24 cellular contexts compared by ENCODE assay signal in the genomic region with DNA sequence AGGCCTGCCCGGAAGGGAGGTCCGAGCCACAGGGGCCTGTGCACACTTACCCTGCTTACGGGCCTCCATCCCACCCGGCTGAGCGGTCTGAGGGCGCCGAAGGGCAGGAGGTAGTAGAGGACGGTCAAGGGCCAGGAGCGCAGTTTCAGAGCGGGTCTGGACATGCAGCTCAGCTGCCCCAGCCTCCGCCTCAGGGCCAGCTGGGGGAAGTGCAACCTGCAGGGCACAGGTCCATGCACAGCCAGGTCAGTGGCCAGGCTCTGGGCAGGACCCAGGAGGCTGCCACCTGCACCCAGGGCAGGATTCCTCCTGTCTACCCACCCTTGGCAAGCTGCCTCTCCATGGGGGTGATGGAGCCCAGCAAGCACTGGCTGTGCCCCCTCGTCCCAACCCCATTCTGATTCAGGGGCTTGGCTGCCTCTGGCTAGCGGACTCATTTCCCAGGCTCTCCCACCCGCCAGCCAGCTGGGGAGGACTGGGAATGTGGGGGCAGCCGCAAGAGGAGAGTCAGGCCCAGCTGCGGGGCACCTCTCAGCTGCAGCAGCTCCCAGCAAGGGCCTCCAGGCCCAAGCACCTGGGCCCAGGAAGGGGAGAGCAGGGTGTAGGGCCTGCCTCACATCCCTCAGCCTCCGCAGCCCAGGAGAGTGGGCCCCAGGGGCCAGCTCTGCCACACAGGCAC. TPM values are rescaled to one million over a fixed set of nuclear protein-coding genes. Genes with fewer than 3 reads are reported as not detected.
DNase-seq lines count a peak whose midpoint lies in the region; ATAC-seq and TF ChIP-seq lines count a peak whose summit lies in the region.
"Had no signal": no experiment of that assay in that cellular context is flagged by ENCODE, and none has a peak within 500 bp of the region (broad histone marks: within the 10 kb centered on the region; RNA-seq: fewer than 3 reads in every experiment).

No MANE protein-coding gene starts in this region.

- TF ChIP-seq POLR2A in GM18505 (IDR thresholded peaks at IDR 0.05; ENCODE audit: borderline replicate concordance, extremely low read depth, insufficient read depth, insufficient read length), result peak; percentile 31

- no peaks in the 10 kb centered on the region for H3K4me1 ChIP-seq in naive thymus-derived CD4-positive, alpha-beta T cell (ENCODE audit: control insufficient read depth in 2 of 2, insufficient read depth in 2 of 2, low read length in 2 of 2)

- peak overlapping the region; percentile 31; the same call in 1 of the 2 replicates for H3K27ac ChIP-seq in 22Rv1
- H3K27ac ChIP-seq in caudate nucleus (ENCODE audit: low read depth, low read length), result peak overlapping the region; percentile 98
- no peak overlapping the region for H3K27ac ChIP-seq in naive thymus-derived CD4-positive, alpha-beta T cell (ENCODE audit: low read depth, low read length)
- H3K27ac ChIP-seq: cardiac muscle cell, thyroid gland had no signal

- intact Hi-C loops in naive thymus-derived CD4-positive, alpha-beta T cell (cut with micrococcal nuclease), result no loop called here

- peaks cover 0 to 11% (median 0%) of the 10 kb centered on the region in 11 donors for H3K9me3 Mint-ChIP-seq in naive thymus-derived CD4-positive, alpha-beta T cell
- H3K9me3 Mint-ChIP-seq: natural killer cell treated with Interleukin-12 subunit alpha and Interleukin-12 subunit beta and Interleukin-15 and Interleukin-18, amount 100 ng/mL, for 72 hours had no signal

- H3K36me3 ChIP-seq in naive thymus-derived CD4-positive, alpha-beta T cell (ENCODE audit: control insufficient read depth in 2 of 3, insufficient read depth in 3 of 3, low read length in 3 of 3), result peaks cover 0 to 47% (median 0%) of the 10 kb centered on the region in 3 experiments

- peaks cover 0 to 7% (median 0%) of the 10 kb centered on the region in 5 donors for H3K36me3 Mint-ChIP-seq in naive thymus-derived CD4-positive, alpha-beta T cell

- CTCF ChIA-PET in naive thymus-derived CD4-positive, alpha-beta T cell (lab: Charles Lee), result no interaction called here

- H3K27ac Mint-ChIP-seq in naive thymus-derived CD4-positive, alpha-beta T cell, result peak overlapping the region in 2 of 9 donors; percentile 38 to 92

- H3K4me1 Mint-ChIP-seq in naive thymus-derived CD4-positive, alpha-beta T cell, result peaks cover 12 to 48% (median 25%) of the 10 kb centered on the region in 7 donors

- DNase-seq in caudate nucleus (lab: John Stamatoyannopoulos, UW) (peak in 2 of 61 donors; percentile 22 to 25), KG1 (lab: John Stamatoyannopoulos, UW) (no peak), iPS-NIHi7 (ENCODE audit: extremely low spot score) (no peak), NCI-H446 treated with DMSO at 0.1 percent for 48 hours (lab: John Stamatoyannopoulos, UW) (no peak)
- DNase-seq in naive thymus-derived CD4-positive, alpha-beta T cell, result peak in 1 of 9 donors; percentile 21
- DNase-seq: activated CD4-positive, alpha-beta T cell treated with anti-CD3 and anti-CD28 coated beads for 48 hours; activated effector memory CD4-positive, alpha-beta T cell treated with Interleukin-2 at 50 U/mL for 16 hours; amniotic stem cell; CD4-positive, alpha-beta memory T cell; DMS53; left cardiac atrium; NCI-H1417 treated with DMSO at 0.1 percent for 48 hours; NCI-H2107; NCI-H748 treated with DMSO at 0.1 percent for 48 hours; OCI-M1; Right ventricle myocardium superior; stimulated activated naive CD4-positive, alpha-beta T cell; SW 1271; thyroid gland had no signal

- no peak for TF ChIP-seq CTCF in 22Rv1 (IDR thresholded peaks at IDR 0.05)

- POLR2A ChIA-PET in naive thymus-derived CD4-positive, alpha-beta T cell (lab: Charles Lee), result interaction anchor here (1.1 kb wide), 1 partner anchor 10 kb away, joined by 3 read pairs; no protein-coding TSS in a partner anchor

- H3K9me3 ChIP-seq in naive thymus-derived CD4-positive, alpha-beta T cell (ENCODE audit: control insufficient read depth in 2 of 3, low read length in 3 of 3), result no peaks in the 10 kb centered on the region
- H3K9me3 ChIP-seq: thyroid gland had no signal

- no peaks in the 10 kb centered on the region for H3K27me3 Mint-ChIP-seq in naive thymus-derived CD4-positive, alpha-beta T cell
- H3K27me3 Mint-ChIP-seq: CD4-positive, alpha-beta memory T cell; natural killer cell treated with Interleukin-12 subunit alpha and Interleukin-12 subunit beta and Interleukin-15 and Interleukin-18, amount 100 ng/mL, for 72 hours had no signal

- no peak overlapping the region for H3K4me3 ChIP-seq in naive thymus-derived CD4-positive, alpha-beta T cell (ENCODE audit: low read length)
- H3K4me3 ChIP-seq: cardiac muscle cell, thyroid gland had no signal

- ATAC-seq in GM18505 (IDR thresholded peaks at IDR 0.05; ENCODE audit: unreplicated experiment), result no peak
- peak; percentile 8 for ATAC-seq in naive thymus-derived CD4-positive, alpha-beta T cell
- no peak for ATAC-seq in GM21381 (IDR thresholded peaks at IDR 0.05; ENCODE audit: unreplicated experiment)
- ATAC-seq: left cardiac atrium; natural killer cell treated with Interleukin-12 subunit alpha and Interleukin-12 subunit beta and Interleukin-15 and Interleukin-18, amount 100 ng/mL, for 72 hours had no signal

- H3K27me3 ChIP-seq in naive thymus-derived CD4-positive, alpha-beta T cell (ENCODE audit: control insufficient read depth in 2 of 2, insufficient read depth in 2 of 2, low read length in 2 of 2), result no peaks in the 10 kb centered on the region
- H3K27me3 ChIP-seq: cardiac muscle cell, thyroid gland had no signal

- no peak overlapping the region for H3K4me3 Mint-ChIP-seq in naive thymus-derived CD4-positive, alpha-beta T cell
- H3K4me3 Mint-ChIP-seq: natural killer cell treated with Interleukin-12 subunit alpha and Interleukin-12 subunit beta and Interleukin-15 and Interleukin-18, amount 100 ng/mL, for 72 hours had no signal

RNA-seq across cellular contexts. Expression of a gene that starts 38.2 kb away (rescaled TPM):
- total RNA-seq in naive thymus-derived CD4-positive, alpha-beta T cell, result 10 to 100 TPM; 29.7 to 47.8 (median 35.5) TPM
- polyA plus RNA-seq in naive thymus-derived CD4-positive, alpha-beta T cell, result 10 to 100 TPM; 15.3 to 18.8 TPM
